In the genomic region with DNA sequence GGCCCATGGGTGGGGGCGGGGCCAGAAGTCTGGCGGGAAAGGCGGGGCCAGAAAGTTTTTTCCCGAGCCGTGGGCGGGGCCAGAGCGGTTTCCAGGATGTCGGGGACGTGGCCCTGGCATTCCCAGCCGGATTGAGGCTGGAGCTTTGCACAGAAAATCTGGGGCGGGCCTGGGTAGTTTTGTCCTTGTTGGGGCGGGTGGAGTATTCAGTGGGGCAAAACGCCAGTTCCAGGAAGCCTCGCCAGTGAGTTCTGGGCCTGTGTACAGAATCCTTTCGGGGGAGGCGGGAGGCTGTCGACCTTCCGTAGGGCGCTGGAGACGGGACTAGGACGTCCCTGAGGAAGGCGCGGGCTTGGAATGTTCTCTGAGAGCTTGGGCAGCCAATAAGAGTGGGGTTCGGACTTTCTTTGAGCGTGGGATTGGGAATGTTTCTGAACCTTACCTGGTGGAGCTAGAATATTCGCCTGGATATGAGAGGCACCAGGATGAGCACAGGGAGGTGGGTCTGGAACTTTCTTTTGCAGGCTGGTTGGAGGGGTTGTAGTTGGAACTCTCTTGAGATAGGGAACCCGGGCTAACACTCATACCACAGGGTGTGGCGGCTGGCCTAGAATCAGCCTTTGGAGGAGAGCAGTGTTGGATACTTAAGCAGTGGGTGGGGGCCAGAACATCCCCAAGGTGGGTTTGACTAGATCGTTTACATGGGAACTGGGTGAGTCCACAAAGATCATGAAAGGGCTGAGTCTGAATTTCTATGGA, we compare ENCODE assay signal across 2 cellular contexts.
TF ChIP-seq lines count a peak whose summit lies in the region.

No MANE protein-coding gene starts in this region.

TF ChIP-seq in neural cell, 6 proteins besides CTCF, POLR2A, EP300 and RAD21 (continued from another document):
- no peak for TF ChIP-seq REST (IDR thresholded peaks at IDR 0.05; ENCODE audit: borderline replicate concordance)
- TF ChIP-seq TAF1 (IDR thresholded peaks at IDR 0.05; ENCODE audit: low read depth) = no peak
- no peak for TF ChIP-seq SMC3 (conservative IDR thresholded peaks at IDR 0.05; ENCODE audit: poor library complexity)
- no peak for TF ChIP-seq MXI1 (conservative IDR thresholded peaks at IDR 0.05; ENCODE audit: poor library complexity, severe bottlenecking)
- no peak for TF ChIP-seq POLR2AphosphoS5 (IDR thresholded peaks at IDR 0.05)

TF ChIP-seq in HEK293T, 16 proteins besides CTCF, POLR2A, EP300 and RAD21 (continued from another document):
- no peak for TF ChIP-seq HDGF (IDR thresholded peaks at IDR 0.05; ENCODE audit: borderline replicate concordance)
- TF ChIP-seq SUZ12 (IDR thresholded peaks at IDR 0.05) = no peak
